Comparison of ENCODE assay signal across 8 cellular contexts in genomic region chr11:12122083-12122482, GRCh38. TPM values are rescaled to one million over a fixed set of nuclear protein-coding genes. Genes with fewer than 3 reads are reported as not detected.
A peak's percentile ranks its signal among the peaks of the same experiment; 100 is the strongest.
DNase-seq lines count a peak whose midpoint lies in the region; ATAC-seq and TF ChIP-seq lines count a peak whose summit lies in the region.

No MANE protein-coding gene starts in this region.

- DNase-seq in Calu3 (peak; percentile 31), HFFc6 (no peak), ascending aorta (ENCODE audit: low spot score in 2 of 2) (peak in 1 of 2 donors; percentile 4), lung microvascular endothelial cell (ENCODE audit: low read depth in 2 of 2) (peak; percentile 33 to 40), substantia nigra (lab: John Stamatoyannopoulos, UW) (no peak)
- no peak for DNase-seq in activated T-cell treated with anti-CD3 and anti-CD28 coated beads, Interleukin-2, amount 50 U/mL, for 24 hours

- H3K27ac Mint-ChIP-seq in Calu3 (ENCODE audit: unreplicated experiment) (no peak overlapping the region), HFFc6 (peak overlapping the region; percentile 32; the same call in 1 of the 2 replicates)
- no peak overlapping the region for H3K27ac Mint-ChIP-seq in stimulated activated memory B cell treated with anti-CD40 and anti-IgM and Interleukin-4, amounts not matched to agents 10 μg/mL and 1 μg/mL and 100 μg/mL, for 72 hours
- H3K27ac Mint-ChIP-seq in activated T-cell treated with anti-CD3 and anti-CD28 coated beads, Interleukin-2, amount 50 U/mL, for 24 hours = no peak overlapping the region

- H3K36me3 ChIP-seq in ascending aorta = peaks cover 11 to 29% of the 10 kb centered on the region in 2 donors

- peaks cover 33 to 93% of the 10 kb centered on the region in 2 donors for H3K4me1 ChIP-seq in ascending aorta

- H3K4me3 Mint-ChIP-seq in Calu3 (ENCODE audit: low read depth, unreplicated experiment) (no peak overlapping the region), HFFc6 (no peak overlapping the region)
- H3K4me3 Mint-ChIP-seq in stimulated activated memory B cell treated with anti-CD40 and anti-IgM and Interleukin-4, amounts not matched to agents 10 μg/mL and 1 μg/mL and 100 μg/mL, for 72 hours = no peak overlapping the region
- no peak overlapping the region for H3K4me3 Mint-ChIP-seq in activated T-cell treated with anti-CD3 and anti-CD28 coated beads, Interleukin-2, amount 50 U/mL, for 24 hours

- H3K9me3 Mint-ChIP-seq in Calu3 (ENCODE audit: low read depth, unreplicated experiment) (no peaks in the 10 kb centered on the region), HFFc6 (no peaks in the 10 kb centered on the region)
- H3K9me3 Mint-ChIP-seq in stimulated activated memory B cell treated with anti-CD40 and anti-IgM and Interleukin-4, amounts not matched to agents 10 μg/mL and 1 μg/mL and 100 μg/mL, for 72 hours = no peaks in the 10 kb centered on the region
- no peaks in the 10 kb centered on the region for H3K9me3 Mint-ChIP-seq in activated T-cell treated with anti-CD3 and anti-CD28 coated beads, Interleukin-2, amount 50 U/mL, for 24 hours

- no TSS peak for BruUV-seq in Calu3 (replicated peaks; lab: Mats Ljungman, UMichigan)

- H3K4me1 Mint-ChIP-seq in Calu3 (ENCODE audit: low read depth, unreplicated experiment) (peaks cover 68% of the 10 kb centered on the region), HFFc6 (ENCODE audit: low read depth) (peaks cover 98% of the 10 kb centered on the region)
- H3K4me1 Mint-ChIP-seq in stimulated activated memory B cell treated with anti-CD40 and anti-IgM and Interleukin-4, amounts not matched to agents 10 μg/mL and 1 μg/mL and 100 μg/mL, for 72 hours = no peaks in the 10 kb centered on the region
- H3K4me1 Mint-ChIP-seq in activated T-cell treated with anti-CD3 and anti-CD28 coated beads, Interleukin-2, amount 50 U/mL, for 24 hours (ENCODE audit: low read depth) = peaks cover 70% of the 10 kb centered on the region

- peak; percentile 33 for TF ChIP-seq CTCF in Calu3 (IDR thresholded peaks at IDR 0.05; ENCODE audit: unreplicated experiment)
- peak; percentile 72 for TF ChIP-seq CTCF in HFFc6 (IDR thresholded peaks at IDR 0.05)
- peak; percentile 58 to 65 (median 61) for TF ChIP-seq CTCF in ascending aorta (IDR thresholded peaks at IDR 0.05)

- peak overlapping the region in 1 of 2 donors; percentile 14 for H3K4me3 ChIP-seq in ascending aorta

- ATAC-seq in GM21381 (IDR thresholded peaks at IDR 0.05; ENCODE audit: unreplicated experiment) = no peak
- ATAC-seq in stimulated activated memory B cell treated with anti-CD40 and anti-IgM and Interleukin-4, amounts not matched to agents 10 μg/mL and 1 μg/mL and 100 μg/mL, for 72 hours = no peak

- H3K27me3 Mint-ChIP-seq in Calu3 (ENCODE audit: unreplicated experiment) = no peaks in the 10 kb centered on the region
- no peaks in the 10 kb centered on the region; the same call in 1 of the 2 replicates for H3K27me3 Mint-ChIP-seq in HFFc6 (ENCODE audit: insufficient read depth)
- H3K27me3 Mint-ChIP-seq in stimulated activated memory B cell treated with anti-CD40 and anti-IgM and Interleukin-4, amounts not matched to agents 10 μg/mL and 1 μg/mL and 100 μg/mL, for 72 hours = peaks cover 44% of the 10 kb centered on the region
- no peaks in the 10 kb centered on the region for H3K27me3 Mint-ChIP-seq in activated T-cell treated with anti-CD3 and anti-CD28 coated beads, Interleukin-2, amount 50 U/mL, for 24 hours

- H3K27ac ChIP-seq in ascending aorta (peak overlapping the region; percentile 71 to 92), substantia nigra (ENCODE audit: low read depth, low read length, poor library complexity, severe bottlenecking) (no peak overlapping the region)

- no peaks in the 10 kb centered on the region for H3K9me3 ChIP-seq in ascending aorta

- H3K36me3 Mint-ChIP-seq in Calu3 (ENCODE audit: insufficient read depth, unreplicated experiment) (peaks cover 57% of the 10 kb centered on the region), HFFc6 (ENCODE audit: low read depth) (peaks cover 37% of the 10 kb centered on the region)
- no peaks in the 10 kb centered on the region for H3K36me3 Mint-ChIP-seq in stimulated activated memory B cell treated with anti-CD40 and anti-IgM and Interleukin-4, amounts not matched to agents 10 μg/mL and 1 μg/mL and 100 μg/mL, for 72 hours
- H3K36me3 Mint-ChIP-seq in activated T-cell treated with anti-CD3 and anti-CD28 coated beads, Interleukin-2, amount 50 U/mL, for 24 hours (ENCODE audit: low read depth) = peaks cover 12% of the 10 kb centered on the region

- H3K27me3 ChIP-seq in ascending aorta = no peaks in the 10 kb centered on the region

- intact Hi-C loops in Calu3 (cut with micrococcal nuclease; ENCODE audit: unreplicated experiment) (no loop called here), ascending aorta (cut with DNase I) (loop anchor here (5.0 kb wide), 1 partner anchor 115 kb away; no protein-coding TSS in a partner anchor)

- CTCF ChIA-PET in Calu3 (lab: Charles Lee) = interaction anchor here (1.2 kb wide), 1 partner anchor 11 kb away, joined by 3 read pairs; no protein-coding TSS in a partner anchor

RNA-seq across cellular contexts. Expression of gene MICAL2, which starts 11.7 kb away (rescaled TPM):
- total RNA-seq in Calu3 (2022) (191 and 202 TPM in 2 replicates), ascending aorta (237 TPM), lung microvascular endothelial cell (98.7 and 140 TPM in 2 replicates)
- 100 to 1,000 TPM; 199 to 252 (median 233) TPM for total RNA-seq in HFFc6 (2021; fragmentation: NEBNext Ultra II Directional; extraction: Animal tissue kit (Norgen Biotek cat#: 25700))

Comparison
In these comparisons a context has a peak if more than half of its experiments do, and no peak if none do; other contexts are left out.
1. DNase-seq: peak in Calu3 (single experiment) and lung microvascular endothelial cell (2 of 2); none in HFFc6 (single experiment), activated T-cell treated with anti-CD3 and anti-CD28 coated beads, Interleukin-2, amount 50 U/mL, for 24 hours (single experiment) and substantia nigra (0 of 49).
2. Peak in every context shown above with its lines, with median percentiles within 50 percentile points of each other: CTCF ChIP-seq.